In the genomic region with DNA sequence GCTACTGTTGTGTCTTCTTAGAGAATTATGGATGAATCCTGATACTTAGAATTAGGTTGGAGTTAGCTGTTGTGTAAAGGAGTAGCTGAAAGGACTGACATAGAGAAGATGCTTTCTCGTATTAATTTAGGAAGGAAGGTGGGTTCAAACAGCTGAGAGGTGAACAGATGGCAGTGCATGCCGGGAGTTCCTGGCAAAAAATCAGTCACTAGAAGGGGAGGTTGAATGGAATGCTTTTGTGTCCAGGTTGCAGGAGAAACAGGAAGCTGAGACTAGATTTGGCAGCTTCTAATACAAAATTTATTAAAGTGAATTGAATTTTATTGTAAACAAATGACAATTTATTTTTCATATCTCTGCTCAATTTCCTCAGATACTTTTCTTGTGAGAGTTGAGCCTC, we compare ENCODE assay signal across 1 cellular context.
TF ChIP-seq lines count a peak whose summit lies in the region.

No MANE protein-coding gene starts in this region.

TF ChIP-seq in K562, 482 proteins besides CTCF, POLR2A, EP300 and RAD21:
- TF ChIP-seq, protein P1, sequence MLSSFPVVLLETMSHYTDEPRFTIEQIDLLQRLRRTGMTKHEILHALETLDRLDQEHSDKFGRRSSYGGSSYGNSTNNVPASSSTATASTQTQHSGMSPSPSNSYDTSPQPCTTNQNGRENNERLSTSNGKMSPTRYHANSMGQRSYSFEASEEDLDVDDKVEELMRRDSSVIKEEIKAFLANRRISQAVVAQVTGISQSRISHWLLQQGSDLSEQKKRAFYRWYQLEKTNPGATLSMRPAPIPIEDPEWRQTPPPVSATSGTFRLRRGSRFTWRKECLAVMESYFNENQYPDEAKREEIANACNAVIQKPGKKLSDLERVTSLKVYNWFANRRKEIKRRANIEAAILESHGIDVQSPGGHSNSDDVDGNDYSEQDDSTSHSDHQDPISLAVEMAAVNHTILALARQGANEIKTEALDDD (IDR thresholded peaks at IDR 0.05) = 0 out of 2 replicates have a peak, but pooled peaks have one; percentile 1
- TF ChIP-seq CC2D1A (IDR thresholded peaks at IDR 0.05) = no peak
